8 cellular contexts compared by ENCODE assay signal in the genomic region with DNA sequence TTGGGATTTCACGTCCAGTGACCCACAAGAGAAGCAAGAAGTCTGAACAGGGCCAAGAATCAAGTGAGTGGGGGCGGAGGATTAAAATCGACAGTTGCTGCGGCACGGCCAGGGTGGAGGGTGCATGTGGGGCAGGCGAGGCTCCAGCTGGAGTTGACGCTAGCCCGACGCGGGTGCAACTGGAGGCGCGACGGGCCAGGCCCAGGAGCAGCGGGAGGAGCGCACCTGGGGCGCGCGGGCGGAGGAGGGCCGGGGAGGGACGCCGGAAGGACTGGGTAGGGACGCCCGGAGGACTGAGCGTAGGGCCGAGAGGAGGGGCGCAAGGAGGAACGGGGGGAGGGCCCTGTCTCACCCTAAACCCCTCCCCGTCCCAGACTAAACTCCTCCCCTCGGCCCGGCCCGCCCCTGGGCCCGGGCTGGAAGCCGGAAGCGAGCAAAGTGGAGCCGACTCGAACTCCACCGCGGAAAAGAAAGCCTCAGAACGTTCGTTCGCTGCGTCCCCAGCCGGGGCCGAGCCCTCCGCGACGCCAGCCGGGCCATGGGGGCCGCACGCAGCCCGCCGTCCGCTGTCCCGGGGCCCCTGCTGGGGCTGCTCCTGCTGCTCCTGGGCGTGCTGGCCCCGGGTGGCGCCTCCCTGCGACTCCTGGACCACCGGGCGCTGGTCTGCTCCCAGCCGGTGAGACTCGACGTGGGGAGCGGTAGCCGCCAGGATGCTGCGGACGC. TPM values are rescaled to one million over a fixed set of nuclear protein-coding genes. Genes with fewer than 3 reads are reported as not detected.
DNase-seq lines count a peak whose midpoint lies in the region; ATAC-seq and TF ChIP-seq lines count a peak whose summit lies in the region.

A gene with protein sequence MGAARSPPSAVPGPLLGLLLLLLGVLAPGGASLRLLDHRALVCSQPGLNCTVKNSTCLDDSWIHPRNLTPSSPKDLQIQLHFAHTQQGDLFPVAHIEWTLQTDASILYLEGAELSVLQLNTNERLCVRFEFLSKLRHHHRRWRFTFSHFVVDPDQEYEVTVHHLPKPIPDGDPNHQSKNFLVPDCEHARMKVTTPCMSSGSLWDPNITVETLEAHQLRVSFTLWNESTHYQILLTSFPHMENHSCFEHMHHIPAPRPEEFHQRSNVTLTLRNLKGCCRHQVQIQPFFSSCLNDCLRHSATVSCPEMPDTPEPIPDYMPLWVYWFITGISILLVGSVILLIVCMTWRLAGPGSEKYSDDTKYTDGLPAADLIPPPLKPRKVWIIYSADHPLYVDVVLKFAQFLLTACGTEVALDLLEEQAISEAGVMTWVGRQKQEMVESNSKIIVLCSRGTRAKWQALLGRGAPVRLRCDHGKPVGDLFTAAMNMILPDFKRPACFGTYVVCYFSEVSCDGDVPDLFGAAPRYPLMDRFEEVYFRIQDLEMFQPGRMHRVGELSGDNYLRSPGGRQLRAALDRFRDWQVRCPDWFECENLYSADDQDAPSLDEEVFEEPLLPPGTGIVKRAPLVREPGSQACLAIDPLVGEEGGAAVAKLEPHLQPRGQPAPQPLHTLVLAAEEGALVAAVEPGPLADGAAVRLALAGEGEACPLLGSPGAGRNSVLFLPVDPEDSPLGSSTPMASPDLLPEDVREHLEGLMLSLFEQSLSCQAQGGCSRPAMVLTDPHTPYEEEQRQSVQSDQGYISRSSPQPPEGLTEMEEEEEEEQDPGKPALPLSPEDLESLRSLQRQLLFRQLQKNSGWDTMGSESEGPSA (plus strand): TSS at position 447 of the 723 bp plus-strand sequence. CDS start 92 bp downstream, at position 539.

- H3K27me3 Mint-ChIP-seq in activated CD4-positive, alpha-beta T cell treated with anti-CD3 and anti-CD28 coated beads, Interleukin-2, amount 10 ng/mL, durations not matched to agents 24 days and 14 days, result peaks cover 5% of the 10 kb centered on the region

- peak within 1 kb of the TSS; percentile 89 for H3K27ac Mint-ChIP-seq in activated CD4-positive, alpha-beta T cell treated with anti-CD3 and anti-CD28 coated beads, Interleukin-2, amount 10 ng/mL, durations not matched to agents 24 days and 14 days

- ATAC-seq in GM19025 (IDR thresholded peaks at IDR 0.05; ENCODE audit: low read depth, unreplicated experiment), result peak; percentile 95
- ATAC-seq in HG03280 (IDR thresholded peaks at IDR 0.05; ENCODE audit: unreplicated experiment), result peak; percentile 93
- peak; percentile 98 for ATAC-seq in left colon

- H3K9me3 Mint-ChIP-seq in activated CD4-positive, alpha-beta T cell treated with anti-CD3 and anti-CD28 coated beads, Interleukin-2, amount 10 ng/mL, durations not matched to agents 24 days and 14 days, result no peaks in the 10 kb centered on the region

- intact Hi-C loops in activated CD4-positive, alpha-beta T cell treated with anti-CD3 and anti-CD28 coated beads, Interleukin-2, amount 10 ng/mL, durations not matched to agents 24 days and 14 days (cut with micrococcal nuclease), result loop anchor here (1.0 to 5.0 kb wide), 3 partner anchors 75 to 683 kb away; a partner anchor contains a TSS
- intact Hi-C loops in left colon (cut with DNase I, micrococcal nuclease), result no loop called here

- TF ChIP-seq CTCF in AG09319 (IDR thresholded peaks at IDR 0.05; ENCODE audit: low read depth, low read length), result no peak

- H3K36me3 Mint-ChIP-seq in activated CD4-positive, alpha-beta T cell treated with anti-CD3 and anti-CD28 coated beads, Interleukin-2, amount 10 ng/mL, durations not matched to agents 24 days and 14 days (ENCODE audit: low read depth), result peaks cover 8% of the 10 kb centered on the region

- DNase-seq in AG09319 (ENCODE audit: extremely low read depth, low read depth), result peak; percentile 51
- DNase-seq in NCI-H510A (lab: John Stamatoyannopoulos, UW), result peak; percentile 89
- peak; percentile 99 for DNase-seq in activated CD4-positive, alpha-beta T cell treated with anti-CD3 and anti-CD28 coated beads, Interleukin-2, amount 10 ng/mL, durations not matched to agents 24 days and 14 days
- peak; percentile 71 for DNase-seq in cortex of kidney (lab: John Stamatoyannopoulos, UW)
- peak; percentile 94 for DNase-seq in left colon
- peak; percentile 90 to 95 for DNase-seq in stimulated activated CD4-positive, alpha-beta T cell treated with anti-CD3 and anti-CD28 coated beads, Interleukin-1b, Interleukin-23, amount 100 ng/mL, for 4 hours (ENCODE audit: low read depth in 2 of 2)

- peaks cover 43% of the 10 kb centered on the region for H3K4me1 Mint-ChIP-seq in activated CD4-positive, alpha-beta T cell treated with anti-CD3 and anti-CD28 coated beads, Interleukin-2, amount 10 ng/mL, durations not matched to agents 24 days and 14 days

- H3K4me3 Mint-ChIP-seq in activated CD4-positive, alpha-beta T cell treated with anti-CD3 and anti-CD28 coated beads, Interleukin-2, amount 10 ng/mL, durations not matched to agents 24 days and 14 days, result peak within 1 kb of the TSS; percentile 90

RNA-seq across cellular contexts. Expression of the gene that starts here (rescaled TPM):
- 18.4 and 19.8 TPM in 2 replicates for total RNA-seq in activated CD4-positive, alpha-beta T cell treated with anti-CD3 and anti-CD28 coated beads, Interleukin-2, amount 10 ng/mL, durations not matched to agents 24 days and 14 days
- total RNA-seq in left colon, result 10 to 100 TPM; 15.7 to 18.5 TPM

Comparison
In these comparisons a context has a peak if more than half of its experiments do, and no peak if none do; other contexts are left out.
1. Peak in every context shown above with its lines: DNase-seq and ATAC-seq.